Comparison of ENCODE assay signal across 8 cellular contexts in the genomic region with DNA sequence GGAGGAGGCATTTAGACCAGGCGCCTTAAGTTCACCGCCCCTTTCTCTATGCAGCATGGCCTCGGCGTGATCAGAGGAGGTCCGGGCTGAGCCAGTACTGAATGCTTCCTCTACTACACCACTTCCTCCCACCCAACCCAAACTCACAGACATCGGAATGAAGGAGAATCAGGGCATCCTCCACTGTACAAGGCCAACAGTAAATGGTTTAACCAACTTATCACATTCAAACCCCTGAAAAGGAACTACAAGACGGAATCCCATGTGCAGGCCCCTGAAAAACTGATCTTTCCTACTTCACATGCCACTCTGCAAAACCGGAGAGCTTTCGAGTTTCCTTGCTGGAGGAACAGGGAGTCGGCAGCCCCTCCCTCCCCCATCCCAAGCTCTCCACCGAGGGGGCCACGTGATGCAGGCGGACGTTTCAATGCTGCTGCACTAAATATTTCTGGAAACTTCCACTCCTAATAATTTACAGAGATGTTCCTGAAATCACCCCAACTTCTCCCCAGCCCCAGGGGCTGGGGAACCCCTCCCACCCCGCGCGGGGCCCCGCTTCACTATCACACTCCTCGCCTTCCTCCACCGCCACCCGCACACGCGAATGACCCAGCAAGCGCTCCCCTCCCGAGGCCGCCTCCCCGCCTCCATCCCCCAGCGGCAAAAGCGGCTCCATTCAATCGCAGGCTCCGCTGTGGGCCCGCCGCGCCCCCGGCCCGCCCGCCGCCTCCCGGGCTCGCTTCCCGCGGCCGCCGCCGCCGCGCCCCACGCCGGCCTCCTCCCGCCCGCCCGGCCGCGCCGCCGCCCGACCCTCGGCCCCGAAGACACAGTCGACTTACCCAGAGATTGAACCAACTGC. TPM values are rescaled to one million over a fixed set of nuclear protein-coding genes. Genes with fewer than 3 reads are reported as not detected.
DNase-seq lines count a peak whose midpoint lies in the region; ATAC-seq, FAIRE-seq and TF ChIP-seq lines count a peak whose summit lies in the region.

No MANE protein-coding gene starts in this region.

- WGBS in hepatocyte (ENCODE audit: low lambda C conversion rate, missing lambda C conversion rate), result 2% methylated on average over 33 of the region's 60 CpGs

- H3K4me3 ChIP-seq in astrocyte of the cerebellum (ENCODE audit: low read depth, low read length), result peak overlapping the region; percentile 66
- H3K4me3 ChIP-seq in hepatocyte, result peak overlapping the region; percentile 90

- DNase-seq in GM13976 (ENCODE audit: low spot score) (peak; percentile 75), NCI-H1417 treated with DMSO at 0.1 percent for 48 hours (lab: John Stamatoyannopoulos, UW) (peak; percentile 64), T-helper 22 cell (ENCODE audit: low read depth) (peak; percentile 88), astrocyte of the cerebellum (ENCODE audit: low read depth) (peak; percentile 76), hepatocyte (ENCODE audit: low spot score) (peak; percentile 91), renal cortical epithelial cell (ENCODE audit: low read depth) (peak; percentile 86), D721Med (ENCODE audit: insufficient read length, low spot score) (no peak)

- H3K9me2 ChIP-seq in hepatocyte (replicated peaks; ENCODE audit: insufficient read depth), result no peaks in the 10 kb centered on the region

- in situ Hi-C loops in GM13976 (cut with MboI; ENCODE audit: low sequenced_read_pairs, unreplicated experiment) (no loop called here), astrocyte of the cerebellum (cut with HindIII; ENCODE audit: low sequenced_read_pairs) (no loop called here)

- H3K4me1 ChIP-seq in hepatocyte (ENCODE audit: insufficient read depth), result peaks cover 5% of the 10 kb centered on the region

- H3K27me3 ChIP-seq in hepatocyte, result no peaks in the 10 kb centered on the region

- FAIRE-seq in D721Med (lab: Jason Lieb, UNC), result no peak

- TF ChIP-seq CTCF in GM13976 (IDR thresholded peaks at IDR 0.05; ENCODE audit: borderline replicate concordance, control extremely low read depth, extremely low read depth, insufficient read depth, missing control alignments) (no peak), astrocyte of the cerebellum (IDR thresholded peaks at IDR 0.05; ENCODE audit: low read depth, low read length, missing control alignments) (no peak), hepatocyte (IDR thresholded peaks at IDR 0.05; ENCODE audit: poor library complexity) (no peak), D721Med (IDR thresholded peaks at IDR 0.05; ENCODE audit: insufficient read depth, missing control alignments) (no peak)

- ATAC-seq in HG02763 (IDR thresholded peaks at IDR 0.05; ENCODE audit: unreplicated experiment), result peak; percentile 42

- H3K27ac ChIP-seq in hepatocyte, result peak overlapping the region; percentile 95

- H3K36me3 ChIP-seq in hepatocyte (replicated peaks; ENCODE audit: insufficient read depth, low read depth), result no peaks in the 10 kb centered on the region

- H4K20me1 ChIP-seq in hepatocyte (ENCODE audit: insufficient read depth, poor library complexity, severe bottlenecking), result peaks cover 46% of the 10 kb centered on the region

- H3K79me2 ChIP-seq in hepatocyte, result peaks cover 51% of the 10 kb centered on the region

- H3K4me2 ChIP-seq in hepatocyte, result peak overlapping the region; percentile 83

- no peaks in the 10 kb centered on the region for H3K9me3 ChIP-seq in hepatocyte (ENCODE audit: low read depth)

- no peak overlapping the region for H2AFZ ChIP-seq in hepatocyte

RNA-seq across cellular contexts. Expression of gene XPO1, which starts 1.2 kb away (rescaled TPM):
- 151 and 172 TPM in 2 replicates for total RNA-seq in hepatocyte
- 44.1 and 58.3 TPM in 2 replicates for polyA plus RNA-seq in hepatocyte
- total RNA-seq in renal cortical epithelial cell, result 166 and 229 TPM in 2 replicates
